In genomic region chr2:8254791-8255447, GRCh38 we compare ENCODE assay signal across 1 cellular context.
TF ChIP-seq lines count a peak whose summit lies in the region.

No MANE protein-coding gene starts in this region.

TF ChIP-seq in HepG2, 621 proteins besides CTCF, POLR2A, EP300 and RAD21:
- TF ChIP-seq REST (IDR thresholded peaks at IDR 0.05; ENCODE audit: borderline replicate concordance in 1 of 2, low read depth in 1 of 2, low read length in 2 of 2) (peak; percentile 2 to 83; a peak in 3 of 4 replicates), SNAPC5 (CRISPR knock-in tag; IDR thresholded peaks at IDR 0.05; ENCODE audit: borderline replicate concordance) (no peak)
